In the genomic region with DNA sequence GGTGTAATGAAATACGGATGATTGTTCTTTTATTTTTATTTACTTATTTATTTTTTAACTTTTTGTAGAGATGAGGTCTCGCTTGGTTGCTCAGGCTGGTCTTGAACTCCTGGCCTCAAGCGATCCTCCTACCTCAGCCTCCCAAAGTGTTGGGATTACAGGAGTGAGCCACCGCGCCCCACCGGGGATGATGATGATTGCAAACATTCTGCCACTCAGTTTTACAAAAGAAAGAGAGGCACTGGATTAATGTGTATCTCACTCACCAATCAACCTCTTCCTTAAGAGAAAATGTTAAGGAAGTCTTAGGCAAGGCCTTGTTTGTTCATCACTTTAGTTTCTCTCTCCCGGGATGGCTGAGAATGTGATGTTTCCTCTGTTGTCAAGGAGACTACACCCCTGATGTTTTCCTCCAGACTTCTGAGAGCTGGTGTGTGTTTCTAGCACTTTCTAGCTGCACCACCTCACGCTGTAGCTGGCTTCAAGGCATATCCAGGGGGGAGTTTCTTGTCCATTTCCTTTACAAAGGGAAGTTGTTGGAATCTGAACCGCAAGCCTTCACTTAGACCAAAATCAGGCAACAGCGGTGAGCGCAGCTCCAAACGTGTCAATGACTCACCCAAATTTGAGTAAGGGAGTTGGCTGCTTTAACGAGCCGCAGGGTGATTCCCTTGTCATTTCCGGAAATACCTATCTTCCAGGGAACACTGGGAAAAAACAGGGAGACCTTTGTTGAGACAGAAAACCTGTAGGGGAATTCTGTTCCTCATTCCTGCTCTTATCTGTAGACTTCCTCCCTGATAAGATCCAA, we compare ENCODE assay signal across 1 cellular context.
A peak's percentile ranks its signal among the peaks of the same experiment; 100 is the strongest.
TF ChIP-seq lines count a peak whose summit lies in the region.

No MANE protein-coding gene starts in this region.

TF ChIP-seq in K562, 482 proteins besides CTCF, POLR2A, EP300 and RAD21 (continued from another document and continues in another):
- TF ChIP-seq, protein P1, sequence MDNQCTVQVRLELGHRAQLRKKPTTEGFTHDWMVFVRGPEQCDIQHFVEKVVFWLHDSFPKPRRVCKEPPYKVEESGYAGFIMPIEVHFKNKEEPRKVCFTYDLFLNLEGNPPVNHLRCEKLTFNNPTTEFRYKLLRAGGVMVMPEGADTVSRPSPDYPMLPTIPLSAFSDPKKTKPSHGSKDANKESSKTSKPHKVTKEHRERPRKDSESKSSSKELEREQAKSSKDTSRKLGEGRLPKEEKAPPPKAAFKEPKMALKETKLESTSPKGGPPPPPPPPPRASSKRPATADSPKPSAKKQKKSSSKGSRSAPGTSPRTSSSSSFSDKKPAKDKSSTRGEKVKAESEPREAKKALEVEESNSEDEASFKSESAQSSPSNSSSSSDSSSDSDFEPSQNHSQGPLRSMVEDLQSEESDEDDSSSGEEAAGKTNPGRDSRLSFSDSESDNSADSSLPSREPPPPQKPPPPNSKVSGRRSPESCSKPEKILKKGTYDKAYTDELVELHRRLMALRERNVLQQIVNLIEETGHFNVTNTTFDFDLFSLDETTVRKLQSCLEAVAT (IDR thresholded peaks at IDR 0.05): peak; percentile 69 to 71; a peak in 2 of 4 replicates
- TF ChIP-seq POLR3A (IDR thresholded peaks at IDR 0.05; ENCODE audit: borderline replicate concordance, extremely low read depth, insufficient read depth, insufficient read length) (no peak), U2AF2 (optimal IDR thresholded peaks at IDR 0.05; ENCODE audit: low read depth, low read length) (no peak), ETV6 (IDR thresholded peaks at IDR 0.05; ENCODE audit: borderline replicate concordance in 1 of 2, low read depth in 2 of 2, low read length in 1 of 2) (0 out of 4 replicates have a peak, but pooled peaks of 1 of the 2 experiments have one; percentile 32), ETV6 (CRISPR knock-in tag; IDR thresholded peaks at IDR 0.05; ENCODE audit: borderline replicate concordance) (no peak), MEIS2 (IDR thresholded peaks at IDR 0.05; ENCODE audit: partially characterized antibody) (peak; percentile 7), ETV1 (tag; conservative IDR thresholded peaks at IDR 0.05; ENCODE audit: low read depth) (peak; percentile 55), POLR2AphosphoS5 (IDR thresholded peaks at IDR 0.05; ENCODE audit: control insufficient read depth, insufficient read depth, low read depth, low read length) (peak; percentile 13; the same call in 1 of the 2 replicates), PHTF2 (CRISPR knock-in tag; IDR thresholded peaks at IDR 0.05) (no peak), ZNF263 (CRISPR knock-in tag; IDR thresholded peaks at IDR 0.05; ENCODE audit: borderline replicate concordance) (0 out of 2 replicates have a peak, but pooled peaks have one; percentile 57), ZNF217 (CRISPR knock-in tag; IDR thresholded peaks at IDR 0.05) (no peak), CXXC5 (CRISPR knock-in tag; IDR thresholded peaks at IDR 0.05) (peak; percentile 66), KAT8 (IDR thresholded peaks at IDR 0.05; ENCODE audit: low read depth) (no peak), TAF15 (IDR thresholded peaks at IDR 0.05; ENCODE audit: low read depth, low read length) (no peak), TEAD1 (CRISPR knock-in tag; IDR thresholded peaks at IDR 0.05) (peak; percentile 8 to 52; a peak in 1 of 4 replicates), FOXJ2 (tag; IDR thresholded peaks at IDR 0.05) (peak; percentile 81), IRF2 (CRISPR knock-in tag; IDR thresholded peaks at IDR 0.05) (no peak), SMAD4 (CRISPR knock-in tag; conservative IDR thresholded peaks at IDR 0.05) (0 out of 2 replicates have a peak, but pooled peaks have one; percentile 23), XRCC3 (IDR thresholded peaks at IDR 0.05) (no peak), SOX6 (IDR thresholded peaks at IDR 0.05) (0 out of 2 replicates have a peak, but pooled peaks have one; percentile 27), ZNF212 (CRISPR knock-in tag; IDR thresholded peaks at IDR 0.05) (no peak), PTRF (tag; IDR thresholded peaks at IDR 0.05) (no peak), MTA3 (IDR thresholded peaks at IDR 0.05; ENCODE audit: borderline replicate concordance) (0 out of 2 replicates have a peak, but pooled peaks have one; percentile 19), ZNF174 (CRISPR knock-in tag; IDR thresholded peaks at IDR 0.05) (no peak), TAL1 (IDR thresholded peaks at IDR 0.05) (no peak), GABPB2 (CRISPR knock-in tag; conservative IDR thresholded peaks at IDR 0.05) (no peak)
- TF ChIP-seq, protein P2, sequence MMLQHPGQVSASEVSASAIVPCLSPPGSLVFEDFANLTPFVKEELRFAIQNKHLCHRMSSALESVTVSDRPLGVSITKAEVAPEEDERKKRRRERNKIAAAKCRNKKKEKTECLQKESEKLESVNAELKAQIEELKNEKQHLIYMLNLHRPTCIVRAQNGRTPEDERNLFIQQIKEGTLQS (IDR thresholded peaks at IDR 0.05): peak; percentile 90
- TF ChIP-seq, protein P2 (CRISPR knock-in tag; conservative IDR thresholded peaks at IDR 0.05): no peak; the same call in 1 of the 2 replicates
- TF ChIP-seq, protein P3, sequence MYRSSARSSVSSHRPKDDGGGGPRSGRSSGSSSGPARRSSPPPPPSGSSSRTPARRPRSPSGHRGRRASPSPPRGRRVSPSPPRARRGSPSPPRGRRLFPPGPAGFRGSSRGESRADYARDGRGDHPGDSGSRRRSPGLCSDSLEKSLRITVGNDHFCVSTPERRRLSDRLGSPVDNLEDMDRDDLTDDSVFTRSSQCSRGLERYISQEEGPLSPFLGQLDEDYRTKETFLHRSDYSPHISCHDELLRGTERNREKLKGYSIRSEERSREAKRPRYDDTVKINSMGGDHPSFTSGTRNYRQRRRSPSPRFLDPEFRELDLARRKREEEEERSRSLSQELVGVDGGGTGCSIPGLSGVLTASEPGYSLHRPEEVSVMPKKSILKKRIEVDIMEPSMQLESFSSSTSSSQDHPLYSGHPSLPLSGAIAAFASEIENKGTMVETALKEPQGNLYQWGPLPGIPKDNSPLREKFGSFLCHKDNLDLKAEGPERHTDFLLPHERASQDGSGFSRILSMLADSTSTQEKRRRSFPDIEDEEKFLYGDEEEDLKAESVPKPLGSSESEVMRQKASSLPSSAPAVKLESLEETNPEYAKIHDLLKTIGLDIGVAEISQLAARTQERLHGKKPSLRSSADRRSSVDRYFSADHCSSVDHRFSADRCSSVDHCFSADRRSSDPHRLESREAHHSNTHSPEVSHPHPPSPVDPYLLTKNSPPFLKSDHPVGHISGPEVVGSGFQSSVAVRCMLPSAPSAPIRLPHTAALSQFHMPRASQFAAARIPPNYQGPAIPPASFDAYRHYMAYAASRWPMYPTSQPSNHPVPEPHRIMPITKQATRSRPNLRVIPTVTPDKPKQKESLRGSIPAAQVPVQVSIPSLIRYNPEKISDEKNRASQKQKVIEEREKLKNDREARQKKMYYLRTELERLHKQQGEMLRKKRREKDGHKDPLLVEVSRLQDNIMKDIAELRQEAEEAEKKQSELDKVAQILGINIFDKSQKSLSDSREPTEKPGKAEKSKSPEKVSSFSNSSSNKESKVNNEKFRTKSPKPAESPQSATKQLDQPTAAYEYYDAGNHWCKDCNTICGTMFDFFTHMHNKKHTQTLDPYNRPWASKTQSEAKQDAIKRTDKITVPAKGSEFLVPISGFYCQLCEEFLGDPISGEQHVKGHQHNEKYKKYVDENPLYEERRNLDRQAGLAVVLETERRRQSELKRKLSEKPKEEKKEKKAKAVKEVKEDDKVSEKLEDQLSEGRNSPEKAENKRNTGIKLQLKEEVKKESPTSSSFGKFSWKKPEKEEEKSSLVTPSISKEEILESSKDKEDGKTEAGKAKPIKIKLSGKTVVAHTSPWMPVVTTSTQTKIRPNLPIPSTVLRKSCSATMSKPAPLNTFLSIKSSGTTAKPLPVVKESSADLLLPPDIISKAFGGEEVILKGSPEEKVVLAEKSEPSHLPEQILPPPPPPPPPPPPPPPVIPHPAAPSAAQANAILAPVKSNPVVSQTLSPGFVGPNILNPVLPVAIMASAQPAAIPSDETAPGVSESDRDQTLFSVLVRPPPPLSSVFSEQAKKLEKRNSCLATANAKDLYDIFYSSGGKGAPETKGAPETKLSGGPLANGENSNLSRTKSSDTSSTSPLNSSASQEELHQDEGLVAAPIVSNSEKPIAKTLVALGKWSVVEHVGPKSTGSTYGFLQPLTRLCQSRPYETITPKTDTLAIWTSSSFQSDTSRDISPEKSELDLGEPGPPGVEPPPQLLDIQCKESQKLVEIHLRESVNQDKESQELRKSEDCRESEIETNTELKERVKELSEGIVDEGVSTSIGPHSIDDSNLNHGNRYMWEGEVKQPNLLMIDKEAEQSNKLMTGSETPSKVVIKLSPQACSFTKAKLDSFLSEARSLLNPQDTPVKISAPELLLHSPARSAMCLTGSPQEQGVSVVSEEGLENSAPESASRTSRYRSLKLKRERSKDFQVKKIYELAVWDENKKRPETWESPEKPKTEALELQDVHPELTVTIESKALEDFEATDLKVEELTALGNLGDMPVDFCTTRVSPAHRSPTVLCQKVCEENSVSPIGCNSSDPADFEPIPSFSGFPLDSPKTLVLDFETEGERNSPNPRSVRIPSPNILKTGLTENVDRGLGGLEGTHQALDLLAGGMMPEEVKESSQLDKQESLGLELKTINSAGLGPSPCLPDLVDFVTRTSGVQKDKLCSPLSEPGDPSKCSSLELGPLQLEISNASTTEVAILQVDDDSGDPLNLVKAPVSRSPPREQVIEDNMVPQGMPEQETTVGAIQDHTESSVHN (IDR thresholded peaks at IDR 0.05; ENCODE audit: borderline replicate concordance in 1 of 2, low read depth in 1 of 2): peak in 1 of 2 experiments; percentile 56; a peak in 1 of 4 replicates
- TF ChIP-seq, protein P4, sequence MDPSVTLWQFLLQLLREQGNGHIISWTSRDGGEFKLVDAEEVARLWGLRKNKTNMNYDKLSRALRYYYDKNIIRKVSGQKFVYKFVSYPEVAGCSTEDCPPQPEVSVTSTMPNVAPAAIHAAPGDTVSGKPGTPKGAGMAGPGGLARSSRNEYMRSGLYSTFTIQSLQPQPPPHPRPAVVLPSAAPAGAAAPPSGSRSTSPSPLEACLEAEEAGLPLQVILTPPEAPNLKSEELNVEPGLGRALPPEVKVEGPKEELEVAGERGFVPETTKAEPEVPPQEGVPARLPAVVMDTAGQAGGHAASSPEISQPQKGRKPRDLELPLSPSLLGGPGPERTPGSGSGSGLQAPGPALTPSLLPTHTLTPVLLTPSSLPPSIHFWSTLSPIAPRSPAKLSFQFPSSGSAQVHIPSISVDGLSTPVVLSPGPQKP (CRISPR knock-in tag; IDR thresholded peaks at IDR 0.05): no peak
- TF ChIP-seq, protein P5, sequence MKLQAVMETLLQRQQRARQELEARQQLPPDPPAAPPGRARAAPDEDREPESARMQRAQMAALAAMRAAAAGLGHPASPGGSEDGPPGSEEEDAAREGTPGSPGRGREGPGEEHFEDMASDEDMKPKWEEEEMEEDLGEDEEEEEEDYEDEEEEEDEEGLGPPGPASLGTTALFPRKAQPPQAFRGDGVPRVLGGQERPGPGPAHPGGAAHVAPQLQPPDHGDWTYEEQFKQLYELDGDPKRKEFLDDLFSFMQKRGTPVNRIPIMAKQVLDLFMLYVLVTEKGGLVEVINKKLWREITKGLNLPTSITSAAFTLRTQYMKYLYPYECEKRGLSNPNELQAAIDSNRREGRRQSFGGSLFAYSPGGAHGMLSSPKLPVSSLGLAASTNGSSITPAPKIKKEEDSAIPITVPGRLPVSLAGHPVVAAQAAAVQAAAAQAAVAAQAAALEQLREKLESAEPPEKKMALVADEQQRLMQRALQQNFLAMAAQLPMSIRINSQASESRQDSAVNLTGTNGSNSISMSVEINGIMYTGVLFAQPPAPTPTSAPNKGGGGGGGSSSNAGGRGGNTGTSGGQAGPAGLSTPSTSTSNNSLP (IDR thresholded peaks at IDR 0.05; ENCODE audit: borderline replicate concordance, low read depth, low read length): no peak
- TF ChIP-seq, protein P6, sequence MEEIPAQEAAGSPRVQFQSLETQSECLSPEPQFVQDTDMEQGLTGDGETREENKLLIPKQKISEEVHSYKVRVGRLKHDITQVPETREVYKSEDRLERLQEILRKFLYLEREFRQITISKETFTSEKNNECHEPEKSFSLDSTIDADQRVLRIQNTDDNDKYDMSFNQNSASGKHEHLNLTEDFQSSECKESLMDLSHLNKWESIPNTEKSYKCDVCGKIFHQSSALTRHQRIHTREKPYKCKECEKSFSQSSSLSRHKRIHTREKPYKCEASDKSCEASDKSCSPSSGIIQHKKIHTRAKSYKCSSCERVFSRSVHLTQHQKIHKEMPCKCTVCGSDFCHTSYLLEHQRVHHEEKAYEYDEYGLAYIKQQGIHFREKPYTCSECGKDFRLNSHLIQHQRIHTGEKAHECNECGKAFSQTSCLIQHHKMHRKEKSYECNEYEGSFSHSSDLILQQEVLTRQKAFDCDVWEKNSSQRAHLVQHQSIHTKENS (CRISPR knock-in tag; IDR thresholded peaks at IDR 0.05): no peak
- TF ChIP-seq, protein P7, sequence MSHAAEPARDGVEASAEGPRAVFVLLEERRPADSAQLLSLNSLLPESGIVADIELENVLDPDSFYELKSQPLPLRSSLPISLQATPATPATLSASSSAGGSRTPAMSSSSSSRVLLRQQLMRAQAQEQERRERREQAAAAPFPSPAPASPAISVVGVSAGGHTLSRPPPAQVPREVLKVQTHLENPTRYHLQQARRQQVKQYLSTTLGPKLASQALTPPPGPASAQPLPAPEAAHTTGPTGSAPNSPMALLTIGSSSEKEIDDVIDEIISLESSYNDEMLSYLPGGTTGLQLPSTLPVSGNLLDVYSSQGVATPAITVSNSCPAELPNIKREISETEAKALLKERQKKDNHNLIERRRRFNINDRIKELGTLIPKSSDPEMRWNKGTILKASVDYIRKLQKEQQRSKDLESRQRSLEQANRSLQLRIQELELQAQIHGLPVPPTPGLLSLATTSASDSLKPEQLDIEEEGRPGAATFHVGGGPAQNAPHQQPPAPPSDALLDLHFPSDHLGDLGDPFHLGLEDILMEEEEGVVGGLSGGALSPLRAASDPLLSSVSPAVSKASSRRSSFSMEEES (CRISPR knock-in tag; IDR thresholded peaks at IDR 0.05): no peak
- TF ChIP-seq, protein P8, sequence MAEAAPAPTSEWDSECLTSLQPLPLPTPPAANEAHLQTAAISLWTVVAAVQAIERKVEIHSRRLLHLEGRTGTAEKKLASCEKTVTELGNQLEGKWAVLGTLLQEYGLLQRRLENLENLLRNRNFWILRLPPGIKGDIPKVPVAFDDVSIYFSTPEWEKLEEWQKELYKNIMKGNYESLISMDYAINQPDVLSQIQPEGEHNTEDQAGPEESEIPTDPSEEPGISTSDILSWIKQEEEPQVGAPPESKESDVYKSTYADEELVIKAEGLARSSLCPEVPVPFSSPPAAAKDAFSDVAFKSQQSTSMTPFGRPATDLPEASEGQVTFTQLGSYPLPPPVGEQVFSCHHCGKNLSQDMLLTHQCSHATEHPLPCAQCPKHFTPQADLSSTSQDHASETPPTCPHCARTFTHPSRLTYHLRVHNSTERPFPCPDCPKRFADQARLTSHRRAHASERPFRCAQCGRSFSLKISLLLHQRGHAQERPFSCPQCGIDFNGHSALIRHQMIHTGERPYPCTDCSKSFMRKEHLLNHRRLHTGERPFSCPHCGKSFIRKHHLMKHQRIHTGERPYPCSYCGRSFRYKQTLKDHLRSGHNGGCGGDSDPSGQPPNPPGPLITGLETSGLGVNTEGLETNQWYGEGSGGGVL (CRISPR knock-in tag; IDR thresholded peaks at IDR 0.05): no peak
- TF ChIP-seq, protein P9, sequence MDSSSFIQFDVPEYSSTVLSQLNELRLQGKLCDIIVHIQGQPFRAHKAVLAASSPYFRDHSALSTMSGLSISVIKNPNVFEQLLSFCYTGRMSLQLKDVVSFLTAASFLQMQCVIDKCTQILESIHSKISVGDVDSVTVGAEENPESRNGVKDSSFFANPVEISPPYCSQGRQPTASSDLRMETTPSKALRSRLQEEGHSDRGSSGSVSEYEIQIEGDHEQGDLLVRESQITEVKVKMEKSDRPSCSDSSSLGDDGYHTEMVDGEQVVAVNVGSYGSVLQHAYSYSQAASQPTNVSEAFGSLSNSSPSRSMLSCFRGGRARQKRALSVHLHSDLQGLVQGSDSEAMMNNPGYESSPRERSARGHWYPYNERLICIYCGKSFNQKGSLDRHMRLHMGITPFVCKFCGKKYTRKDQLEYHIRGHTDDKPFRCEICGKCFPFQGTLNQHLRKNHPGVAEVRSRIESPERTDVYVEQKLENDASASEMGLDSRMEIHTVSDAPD (CRISPR knock-in tag; IDR thresholded peaks at IDR 0.05): no peak
